Comparison of ENCODE assay signal across 28 cellular contexts in genomic region chr4:81021995-81022394, GRCh38. TPM values are rescaled to one million over a fixed set of nuclear protein-coding genes. Genes with fewer than 3 reads are reported as not detected.
"Had no signal": no experiment of that assay in that cellular context is flagged by ENCODE, and none has a peak within 500 bp of the region (broad histone marks: within the 10 kb centered on the region; RNA-seq: fewer than 3 reads in every experiment).

No MANE protein-coding gene starts in this region.

- DNase-seq: activated CD4-positive, alpha-beta T cell treated with anti-CD3 and anti-CD28 coated beads for 4 hours; activated CD4-positive, alpha-beta T cell treated with anti-CD3 and anti-CD28 coated beads, Interleukin-2, amount 50 U/mL, for 48 hours; activated CD4-positive, CD25-positive, alpha-beta regulatory T cell; activated CD8-positive, alpha-beta memory T cell treated with anti-CD3 and anti-CD28 coated beads, Interleukin-2, amount 50 U/mL, for 48 hours; activated naive CD4-positive, alpha-beta T cell treated with Interleukin-2 at 50 U/mL for 16 hours; activated naive CD8-positive, alpha-beta T cell treated with anti-CD3 and anti-CD28 coated beads for 36 hours; activated T-cell treated with anti-CD3 and anti-CD28 coated beads, Interleukin-2, amount 50 U/mL, for 4 hours; amygdala; cerebellar nuclear complex; cortex of kidney; endodermal cell; head of caudate nucleus; hypothalamus; mesendoderm; naive thymus-derived CD4-positive, alpha-beta T cell; stimulated activated CD4-positive, alpha-beta T cell treated with anti-CD3 and anti-CD28 coated beads, Interleukin-15, amount 100 ng/mL, for 24 hours; stomach; uterus had no signal

- H3K4me1 Mint-ChIP-seq: activated naive CD8-positive, alpha-beta T cell treated with anti-CD3 and anti-CD28 coated beads for 36 hours; endodermal cell; neural crest cell; stimulated activated memory B cell treated with anti-CD40 and anti-IgM and Interleukin-4, amounts not matched to agents 10 μg/mL and 1 μg/mL and 100 μg/mL, for 72 hours had no signal

- ATAC-seq: activated T-cell treated with anti-CD3 and anti-CD28 coated beads, Interleukin-2, amount 50 U/mL, for 4 hours; gastroesophageal sphincter; naive thymus-derived CD4-positive, alpha-beta T cell; sciatic nerve; stimulated activated memory B cell treated with anti-CD40 and anti-IgM and Interleukin-4, amounts not matched to agents 10 μg/mL and 1 μg/mL and 100 μg/mL, for 72 hours had no signal

- H3K27me3 ChIP-seq: gastroesophageal sphincter, suprapubic skin, uterus had no signal

- H3K9me3 ChIP-seq: gastroesophageal sphincter, stomach, suprapubic skin, tibial nerve, uterus had no signal

- H3K4me2 ChIP-seq: smooth muscle cell had no signal

- H3K4me3 ChIP-seq: gastroesophageal sphincter, smooth muscle cell, stomach, suprapubic skin, tibial nerve, uterus had no signal

- H3K36me3 ChIP-seq: gastroesophageal sphincter, stomach, suprapubic skin, tibial nerve, uterus had no signal

- H3K27ac Mint-ChIP-seq: activated naive CD8-positive, alpha-beta T cell treated with anti-CD3 and anti-CD28 coated beads for 36 hours; activated T-helper 2 cell treated with anti-CD3 and anti-CD28 coated beads, Interferon-gamma antibody, Interleukin-2, Interleukin-4, amounts not matched to agents 10 μg/mL and 5 μg/mL and 100 μg/mL, durations not matched to agents 14 hours and 24 hours and 36 hours; endodermal cell; stimulated activated memory B cell treated with anti-CD40 and anti-IgM and Interleukin-4, amounts not matched to agents 10 μg/mL and 1 μg/mL and 100 μg/mL, for 72 hours had no signal

- H3K36me3 Mint-ChIP-seq: activated naive CD8-positive, alpha-beta T cell treated with anti-CD3 and anti-CD28 coated beads for 36 hours; naive thymus-derived CD4-positive, alpha-beta T cell; stimulated activated memory B cell treated with anti-CD40 and anti-IgM and Interleukin-4, amounts not matched to agents 10 μg/mL and 1 μg/mL and 100 μg/mL, for 72 hours had no signal

- H3K4me3 Mint-ChIP-seq: activated naive CD8-positive, alpha-beta T cell treated with anti-CD3 and anti-CD28 coated beads for 36 hours; activated T-cell treated with anti-CD3 and anti-CD28 coated beads, Interleukin-2, amount 50 U/mL, for 4 hours; endodermal cell; naive thymus-derived CD4-positive, alpha-beta T cell; neural crest cell; stimulated activated memory B cell treated with anti-CD40 and anti-IgM and Interleukin-4, amounts not matched to agents 10 μg/mL and 1 μg/mL and 100 μg/mL, for 72 hours had no signal

- H3K9me3 Mint-ChIP-seq: activated naive CD8-positive, alpha-beta T cell treated with anti-CD3 and anti-CD28 coated beads for 36 hours; activated T-cell treated with anti-CD3 and anti-CD28 coated beads, Interleukin-2, amount 50 U/mL, for 4 hours; activated T-helper 2 cell treated with anti-CD3 and anti-CD28 coated beads, Interferon-gamma antibody, Interleukin-2, Interleukin-4, amounts not matched to agents 10 μg/mL and 5 μg/mL and 100 μg/mL, durations not matched to agents 14 hours and 24 hours and 36 hours; endodermal cell; naive thymus-derived CD4-positive, alpha-beta T cell; neural crest cell; stimulated activated memory B cell treated with anti-CD40 and anti-IgM and Interleukin-4, amounts not matched to agents 10 μg/mL and 1 μg/mL and 100 μg/mL, for 72 hours had no signal

- H3K4me1 ChIP-seq: suprapubic skin, tibial nerve, uterus had no signal

- H3K27ac ChIP-seq: epithelial cell of prostate, gastroesophageal sphincter, stomach, suprapubic skin, tibial nerve, uterus had no signal

RNA-seq across cellular contexts. Expression of gene BMP3, which starts 8.5 kb away (rescaled TPM):
- total RNA-seq: activated CD8-positive, alpha-beta memory T cell treated with anti-CD3 and anti-CD28 coated beads for 36 hours; activated naive CD8-positive, alpha-beta T cell treated with anti-CD3 and anti-CD28 coated beads for 36 hours; activated T-cell treated with anti-CD3 and anti-CD28 coated beads, Interleukin-2, amount 50 U/mL, for 4 hours; activated T-helper 2 cell treated with anti-CD3 and anti-CD28 coated beads, Interferon-gamma antibody, Interleukin-2, Interleukin-4, amounts not matched to agents 10 μg/mL and 5 μg/mL and 100 μg/mL, durations not matched to agents 14 hours and 24 hours and 36 hours; naive thymus-derived CD4-positive, alpha-beta T cell; smooth muscle cell had no signal
- polyA plus RNA-seq: naive thymus-derived CD4-positive, alpha-beta T cell; smooth muscle cell had no signal
